Comparison of ENCODE assay signal across 10 cellular contexts in the genomic region with DNA sequence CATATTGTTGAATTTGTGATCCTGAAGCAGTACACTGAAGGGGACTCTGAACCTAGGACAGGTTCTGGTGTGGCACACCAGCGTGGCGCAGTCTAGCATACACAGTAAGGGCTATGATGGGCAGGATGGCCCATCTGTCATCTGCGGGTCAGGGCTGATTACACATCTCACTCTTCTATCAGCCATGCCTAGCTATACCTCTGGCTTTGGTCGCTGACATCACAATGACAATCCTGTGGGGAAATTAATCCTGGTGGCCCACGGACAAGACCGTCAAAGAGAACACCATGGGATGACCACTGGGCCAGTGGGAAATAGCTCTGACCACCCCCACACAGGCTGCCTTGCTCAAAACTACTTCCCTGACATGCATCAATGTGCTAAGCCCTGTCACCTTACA. TPM values are rescaled to one million over a fixed set of nuclear protein-coding genes. Genes with fewer than 3 reads are reported as not detected.
DNase-seq lines count a peak whose midpoint lies in the region; ATAC-seq and TF ChIP-seq lines count a peak whose summit lies in the region.
"Had no signal": no experiment of that assay in that cellular context is flagged by ENCODE, and none has a peak within 500 bp of the region (broad histone marks: within the 10 kb centered on the region; RNA-seq: fewer than 3 reads in every experiment).

No MANE protein-coding gene starts in this region.

- H2AFZ ChIP-seq in Karpas-422 (ENCODE audit: low read length): no peak overlapping the region

- H3K27ac ChIP-seq in Karpas-422 (ENCODE audit: low read length): no peak overlapping the region
- H3K27ac ChIP-seq in WERI-Rb-1: no peak overlapping the region
- H3K27ac ChIP-seq: testis had no signal

- H3K36me3 ChIP-seq in Karpas-422 (ENCODE audit: insufficient read depth, low read length) (peaks cover 67% of the 10 kb centered on the region), skeletal muscle satellite cell (ENCODE audit: insufficient read depth, low read length) (peaks cover 63% of the 10 kb centered on the region), WERI-Rb-1 (peaks cover 77% of the 10 kb centered on the region)

- H3K36me3 Mint-ChIP-seq in activated T-cell treated with anti-CD3 and anti-CD28 coated beads, Interleukin-2, amount 50 U/mL, for 24 hours (ENCODE audit: low read depth): peaks cover 79% of the 10 kb centered on the region
- peaks cover 28% of the 10 kb centered on the region for H3K36me3 Mint-ChIP-seq in activated naive CD8-positive, alpha-beta T cell treated with anti-CD3 and anti-CD28 coated beads, Interleukin-2, amount 10 ng/mL, durations not matched to agents 7 days and 5 days

- H3K9me3 Mint-ChIP-seq in activated T-cell treated with anti-CD3 and anti-CD28 coated beads, Interleukin-2, amount 50 U/mL, for 24 hours: no peaks in the 10 kb centered on the region
- no peaks in the 10 kb centered on the region for H3K9me3 Mint-ChIP-seq in activated naive CD8-positive, alpha-beta T cell treated with anti-CD3 and anti-CD28 coated beads, Interleukin-2, amount 10 ng/mL, durations not matched to agents 7 days and 5 days

- H3K27me3 ChIP-seq in Karpas-422 (ENCODE audit: low read length) (no peaks in the 10 kb centered on the region), skeletal muscle satellite cell (ENCODE audit: control insufficient read depth, insufficient read depth, low read length) (no peaks in the 10 kb centered on the region), WERI-Rb-1 (ENCODE audit: insufficient read depth, low read depth, severe bottlenecking) (no peaks in the 10 kb centered on the region)
- H3K27me3 ChIP-seq: testis had no signal

- H3K4me3 ChIP-seq in Karpas-422 (ENCODE audit: low read length) (0 out of 2 replicates have a peak overlapping the region, but pooled peaks have one; percentile 7), skeletal muscle satellite cell (ENCODE audit: low read length) (peak overlapping the region; percentile 14), WERI-Rb-1 (ENCODE audit: low read depth, low read length) (no peak overlapping the region)
- H3K4me3 ChIP-seq: testis had no signal

- peaks cover 58% of the 10 kb centered on the region for H3K4me1 Mint-ChIP-seq in activated T-cell treated with anti-CD3 and anti-CD28 coated beads, Interleukin-2, amount 50 U/mL, for 24 hours (ENCODE audit: low read depth)
- H3K4me1 Mint-ChIP-seq in activated naive CD8-positive, alpha-beta T cell treated with anti-CD3 and anti-CD28 coated beads, Interleukin-2, amount 10 ng/mL, durations not matched to agents 7 days and 5 days: peaks cover 34% of the 10 kb centered on the region

- peaks cover 74% of the 10 kb centered on the region for H3K79me2 ChIP-seq in Karpas-422 (ENCODE audit: low read length)

- H3K4me2 ChIP-seq in Karpas-422 (ENCODE audit: low read depth, low read length, poor library complexity, severe bottlenecking): peak overlapping the region; percentile 33
- peak overlapping the region; percentile 92 for H3K4me2 ChIP-seq in skeletal muscle satellite cell (ENCODE audit: low read length)

- peak overlapping the region; percentile 98 for H3K4me3 Mint-ChIP-seq in activated T-cell treated with anti-CD3 and anti-CD28 coated beads, Interleukin-2, amount 50 U/mL, for 24 hours
- peak overlapping the region; percentile 93 for H3K4me3 Mint-ChIP-seq in activated naive CD8-positive, alpha-beta T cell treated with anti-CD3 and anti-CD28 coated beads, Interleukin-2, amount 10 ng/mL, durations not matched to agents 7 days and 5 days

- H4K20me1 ChIP-seq in Karpas-422 (ENCODE audit: insufficient read depth, low read depth, low read length): peaks cover 69% of the 10 kb centered on the region

- H3K4me1 ChIP-seq in Karpas-422 (ENCODE audit: low read length) (peaks cover 64% of the 10 kb centered on the region), skeletal muscle satellite cell (ENCODE audit: control insufficient read depth, insufficient read depth, low read length) (peaks cover 47% of the 10 kb centered on the region)

- no peak for DNase-seq in activated T-cell treated with anti-CD3 and anti-CD28 coated beads, Interleukin-2, amount 50 U/mL, for 24 hours
- DNase-seq in activated T-cell treated with anti-CD3 and anti-CD28 coated beads for 4 hours (no peak), Karpas-422 (no peak), WERI-Rb-1 (no peak)
- no peak for DNase-seq in activated naive CD8-positive, alpha-beta T cell treated with anti-CD3 and anti-CD28 coated beads, Interleukin-2, amount 10 ng/mL, durations not matched to agents 7 days and 5 days
- DNase-seq: NCI-H187 treated with DMSO at 0.1 percent for 48 hours, testis had no signal

- POLR2A ChIA-PET in activated naive CD8-positive, alpha-beta T cell treated with anti-CD3 and anti-CD28 coated beads, Interleukin-2, amount 10 ng/mL, durations not matched to agents 7 days and 5 days (lab: Charles Lee): interaction anchor here (1.2 to 1.4 kb wide), 2 partner anchors 14 to 41 kb away, joined by 3 to 6 read pairs; a partner anchor contains a TSS

- no peaks in the 10 kb centered on the region for H3K9me2 ChIP-seq in Karpas-422 (replicated peaks; ENCODE audit: insufficient read depth, low read length)

- peak overlapping the region; percentile 99 for H3K27ac Mint-ChIP-seq in activated T-cell treated with anti-CD3 and anti-CD28 coated beads, Interleukin-2, amount 50 U/mL, for 24 hours
- no peak overlapping the region for H3K27ac Mint-ChIP-seq in activated naive CD8-positive, alpha-beta T cell treated with anti-CD3 and anti-CD28 coated beads, Interleukin-2, amount 10 ng/mL, durations not matched to agents 7 days and 5 days

- no peak for ATAC-seq in activated naive CD8-positive, alpha-beta T cell treated with anti-CD3 and anti-CD28 coated beads, Interleukin-2, amount 10 ng/mL, durations not matched to agents 7 days and 5 days (ENCODE audit: low read depth)
- ATAC-seq in GM19395 (IDR thresholded peaks at IDR 0.05; ENCODE audit: unreplicated experiment) (no peak), GM21367 (IDR thresholded peaks at IDR 0.05; ENCODE audit: unreplicated experiment) (no peak)

- H3K9ac ChIP-seq in Karpas-422 (ENCODE audit: low read length) (no peak overlapping the region; the same call in 1 of the 2 replicates), skeletal muscle satellite cell (ENCODE audit: low read depth, low read length) (no peak overlapping the region)

- TF ChIP-seq CTCF in WERI-Rb-1 (IDR thresholded peaks at IDR 0.05; ENCODE audit: low read depth, low read length): no peak

- H3K9me3 ChIP-seq in Karpas-422 (ENCODE audit: low read length) (no peaks in the 10 kb centered on the region), skeletal muscle satellite cell (replicated peaks; ENCODE audit: low read length) (no peaks in the 10 kb centered on the region), WERI-Rb-1 (ENCODE audit: severe bottlenecking) (no peaks in the 10 kb centered on the region)
- H3K9me3 ChIP-seq: testis had no signal

- no peaks in the 10 kb centered on the region for H3K27me3 Mint-ChIP-seq in activated T-cell treated with anti-CD3 and anti-CD28 coated beads, Interleukin-2, amount 50 U/mL, for 24 hours
- H3K27me3 Mint-ChIP-seq in activated naive CD8-positive, alpha-beta T cell treated with anti-CD3 and anti-CD28 coated beads, Interleukin-2, amount 10 ng/mL, durations not matched to agents 7 days and 5 days: peaks cover 2% of the 10 kb centered on the region

RNA-seq across cellular contexts. Expression of a gene that starts 2.8 kb away (rescaled TPM):
- 27.3 and 36.4 TPM in 2 replicates for total RNA-seq in Karpas-422 (2014; rRNA removed; shearing (Covaris generic); ENCODE audit: low replicate concordance)
- total RNA-seq in activated naive CD8-positive, alpha-beta T cell treated with anti-CD3 and anti-CD28 coated beads, Interleukin-2, amount 10 ng/mL, durations not matched to agents 7 days and 5 days: 10 to 100 TPM; 70.9 to 74.4 TPM
- 10.0 and 11.2 TPM in 2 replicates for total RNA-seq in skeletal muscle satellite cell (2012; rRNA removed)

RNA-seq across cellular contexts. Expression of a gene that starts 40.4 kb away (rescaled TPM):
- 27.2 and 58.6 TPM in 2 replicates for total RNA-seq in Karpas-422 (2014; rRNA removed; shearing (Covaris generic); ENCODE audit: low replicate concordance)
- total RNA-seq in activated naive CD8-positive, alpha-beta T cell treated with anti-CD3 and anti-CD28 coated beads, Interleukin-2, amount 10 ng/mL, durations not matched to agents 7 days and 5 days: 10 to 100 TPM; 36.2 to 39.7 TPM
- 23.8 and 27.6 TPM in 2 replicates for total RNA-seq in skeletal muscle satellite cell (2012; rRNA removed)
